ENCODE assay signal across 1 cellular context in the genomic region with DNA sequence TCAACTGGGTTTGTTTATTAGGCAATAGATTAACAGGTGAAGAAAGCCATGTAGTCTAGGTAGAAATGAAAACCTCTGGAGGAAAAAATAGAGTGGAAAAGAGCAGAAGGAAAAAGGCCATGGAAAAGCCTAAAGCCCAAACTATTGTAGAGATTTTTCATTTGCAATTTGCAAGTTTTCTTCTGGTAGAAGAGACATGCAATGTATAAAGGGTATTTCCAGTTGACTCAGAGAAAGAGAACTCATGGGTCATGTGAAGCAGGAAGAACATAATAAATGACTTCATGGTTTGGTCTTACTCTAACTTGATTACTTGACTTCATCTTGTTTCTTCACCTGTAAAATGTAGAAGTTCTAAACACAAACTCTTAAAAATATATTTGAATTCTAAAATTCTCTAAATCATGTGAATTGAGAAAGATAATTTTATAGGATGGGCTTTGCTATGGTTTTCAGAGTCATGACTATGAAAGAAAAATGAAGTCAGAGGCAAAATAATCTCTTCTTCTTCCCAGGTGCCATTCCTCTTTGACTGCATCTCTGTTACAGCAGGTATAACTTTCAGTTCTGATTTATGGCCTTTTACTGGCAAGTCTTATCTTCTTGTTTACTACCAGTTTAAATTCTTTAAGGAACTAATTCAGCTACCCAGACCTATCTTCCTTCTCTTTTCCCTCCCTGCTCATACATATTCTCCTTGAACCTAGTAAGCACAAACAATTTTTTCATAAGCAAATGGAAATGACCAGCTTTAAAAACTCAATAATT.
TF ChIP-seq lines count a peak whose summit lies in the region.

No MANE protein-coding gene starts in this region.

TF ChIP-seq in GM23338, 12 proteins besides CTCF, POLR2A, EP300 and RAD21 (continued from another document):
- TF ChIP-seq, protein P1, sequence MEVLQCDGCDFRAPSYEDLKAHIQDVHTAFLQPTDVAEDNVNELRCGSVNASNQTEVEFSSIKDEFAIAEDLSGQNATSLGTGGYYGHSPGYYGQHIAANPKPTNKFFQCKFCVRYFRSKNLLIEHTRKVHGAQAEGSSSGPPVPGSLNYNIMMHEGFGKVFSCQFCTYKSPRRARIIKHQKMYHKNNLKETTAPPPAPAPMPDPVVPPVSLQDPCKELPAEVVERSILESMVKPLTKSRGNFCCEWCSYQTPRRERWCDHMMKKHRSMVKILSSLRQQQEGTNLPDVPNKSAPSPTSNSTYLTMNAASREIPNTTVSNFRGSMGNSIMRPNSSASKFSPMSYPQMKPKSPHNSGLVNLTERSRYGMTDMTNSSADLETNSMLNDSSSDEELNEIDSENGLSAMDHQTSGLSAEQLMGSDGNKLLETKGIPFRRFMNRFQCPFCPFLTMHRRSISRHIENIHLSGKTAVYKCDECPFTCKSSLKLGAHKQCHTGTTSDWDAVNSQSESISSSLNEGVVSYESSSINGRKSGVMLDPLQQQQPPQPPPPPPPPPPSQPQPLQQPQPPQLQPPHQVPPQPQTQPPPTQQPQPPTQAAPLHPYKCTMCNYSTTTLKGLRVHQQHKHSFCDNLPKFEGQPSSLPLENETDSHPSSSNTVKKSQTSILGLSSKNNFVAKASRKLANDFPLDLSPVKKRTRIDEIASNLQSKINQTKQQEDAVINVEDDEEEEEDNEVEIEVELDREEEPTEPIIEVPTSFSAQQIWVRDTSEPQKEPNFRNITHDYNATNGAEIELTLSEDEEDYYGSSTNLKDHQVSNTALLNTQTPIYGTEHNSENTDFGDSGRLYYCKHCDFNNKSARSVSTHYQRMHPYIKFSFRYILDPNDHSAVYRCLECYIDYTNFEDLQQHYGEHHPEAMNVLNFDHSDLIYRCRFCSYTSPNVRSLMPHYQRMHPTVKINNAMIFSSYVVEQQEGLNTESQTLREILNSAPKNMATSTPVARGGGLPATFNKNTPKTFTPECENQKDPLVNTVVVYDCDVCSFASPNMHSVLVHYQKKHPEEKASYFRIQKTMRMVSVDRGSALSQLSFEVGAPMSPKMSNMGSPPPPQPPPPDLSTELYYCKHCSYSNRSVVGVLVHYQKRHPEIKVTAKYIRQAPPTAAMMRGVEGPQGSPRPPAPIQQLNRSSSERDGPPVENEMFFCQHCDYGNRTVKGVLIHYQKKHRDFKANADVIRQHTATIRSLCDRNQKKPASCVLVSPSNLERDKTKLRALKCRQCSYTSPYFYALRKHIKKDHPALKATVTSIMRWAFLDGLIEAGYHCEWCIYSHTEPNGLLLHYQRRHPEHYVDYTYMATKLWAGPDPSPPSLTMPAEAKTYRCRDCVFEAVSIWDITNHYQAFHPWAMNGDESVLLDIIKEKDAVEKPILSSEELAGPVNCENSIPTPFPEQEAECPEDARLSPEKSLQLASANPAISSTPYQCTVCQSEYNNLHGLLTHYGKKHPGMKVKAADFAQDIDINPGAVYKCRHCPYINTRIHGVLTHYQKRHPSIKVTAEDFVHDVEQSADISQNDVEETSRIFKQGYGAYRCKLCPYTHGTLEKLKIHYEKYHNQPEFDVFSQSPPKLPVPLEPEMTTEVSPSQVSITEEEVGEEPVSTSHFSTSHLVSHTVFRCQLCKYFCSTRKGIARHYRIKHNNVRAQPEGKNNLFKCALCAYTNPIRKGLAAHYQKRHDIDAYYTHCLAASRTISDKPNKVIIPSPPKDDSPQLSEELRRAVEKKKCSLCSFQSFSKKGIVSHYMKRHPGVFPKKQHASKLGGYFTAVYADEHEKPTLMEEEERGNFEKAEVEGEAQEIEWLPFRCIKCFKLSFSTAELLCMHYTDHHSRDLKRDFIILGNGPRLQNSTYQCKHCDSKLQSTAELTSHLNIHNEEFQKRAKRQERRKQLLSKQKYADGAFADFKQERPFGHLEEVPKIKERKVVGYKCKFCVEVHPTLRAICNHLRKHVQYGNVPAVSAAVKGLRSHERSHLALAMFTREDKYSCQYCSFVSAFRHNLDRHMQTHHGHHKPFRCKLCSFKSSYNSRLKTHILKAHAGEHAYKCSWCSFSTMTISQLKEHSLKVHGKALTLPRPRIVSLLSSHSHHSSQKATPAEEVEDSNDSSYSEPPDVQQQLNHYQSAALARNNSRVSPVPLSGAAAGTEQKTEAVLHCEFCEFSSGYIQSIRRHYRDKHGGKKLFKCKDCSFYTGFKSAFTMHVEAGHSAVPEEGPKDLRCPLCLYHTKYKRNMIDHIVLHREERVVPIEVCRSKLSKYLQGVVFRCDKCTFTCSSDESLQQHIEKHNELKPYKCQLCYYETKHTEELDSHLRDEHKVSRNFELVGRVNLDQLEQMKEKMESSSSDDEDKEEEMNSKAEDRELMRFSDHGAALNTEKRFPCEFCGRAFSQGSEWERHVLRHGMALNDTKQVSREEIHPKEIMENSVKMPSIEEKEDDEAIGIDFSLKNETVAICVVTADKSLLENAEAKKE (CRISPR knock-in tag; IDR thresholded peaks at IDR 0.05): no peak
- TF ChIP-seq NANOG (IDR thresholded peaks at IDR 0.05; ENCODE audit: borderline replicate concordance): no peak
- TF ChIP-seq EZH2 (IDR thresholded peaks at IDR 0.05; ENCODE audit: low read depth, unreplicated experiment): no peak
- TF ChIP-seq ZNF114 (CRISPR knock-in tag; IDR thresholded peaks at IDR 0.05): no peak
- TF ChIP-seq, protein P2, sequence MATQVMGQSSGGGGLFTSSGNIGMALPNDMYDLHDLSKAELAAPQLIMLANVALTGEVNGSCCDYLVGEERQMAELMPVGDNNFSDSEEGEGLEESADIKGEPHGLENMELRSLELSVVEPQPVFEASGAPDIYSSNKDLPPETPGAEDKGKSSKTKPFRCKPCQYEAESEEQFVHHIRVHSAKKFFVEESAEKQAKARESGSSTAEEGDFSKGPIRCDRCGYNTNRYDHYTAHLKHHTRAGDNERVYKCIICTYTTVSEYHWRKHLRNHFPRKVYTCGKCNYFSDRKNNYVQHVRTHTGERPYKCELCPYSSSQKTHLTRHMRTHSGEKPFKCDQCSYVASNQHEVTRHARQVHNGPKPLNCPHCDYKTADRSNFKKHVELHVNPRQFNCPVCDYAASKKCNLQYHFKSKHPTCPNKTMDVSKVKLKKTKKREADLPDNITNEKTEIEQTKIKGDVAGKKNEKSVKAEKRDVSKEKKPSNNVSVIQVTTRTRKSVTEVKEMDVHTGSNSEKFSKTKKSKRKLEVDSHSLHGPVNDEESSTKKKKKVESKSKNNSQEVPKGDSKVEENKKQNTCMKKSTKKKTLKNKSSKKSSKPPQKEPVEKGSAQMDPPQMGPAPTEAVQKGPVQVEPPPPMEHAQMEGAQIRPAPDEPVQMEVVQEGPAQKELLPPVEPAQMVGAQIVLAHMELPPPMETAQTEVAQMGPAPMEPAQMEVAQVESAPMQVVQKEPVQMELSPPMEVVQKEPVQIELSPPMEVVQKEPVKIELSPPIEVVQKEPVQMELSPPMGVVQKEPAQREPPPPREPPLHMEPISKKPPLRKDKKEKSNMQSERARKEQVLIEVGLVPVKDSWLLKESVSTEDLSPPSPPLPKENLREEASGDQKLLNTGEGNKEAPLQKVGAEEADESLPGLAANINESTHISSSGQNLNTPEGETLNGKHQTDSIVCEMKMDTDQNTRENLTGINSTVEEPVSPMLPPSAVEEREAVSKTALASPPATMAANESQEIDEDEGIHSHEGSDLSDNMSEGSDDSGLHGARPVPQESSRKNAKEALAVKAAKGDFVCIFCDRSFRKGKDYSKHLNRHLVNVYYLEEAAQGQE (IDR thresholded peaks at IDR 0.05; ENCODE audit: unreplicated experiment): no peak
